8 cellular contexts compared by ENCODE assay signal in genomic region chr11:64810891-64811272, GRCh38. TPM values are rescaled to one million over a fixed set of nuclear protein-coding genes. Genes with fewer than 3 reads are reported as not detected.
DNase-seq lines count a peak whose midpoint lies in the region; ATAC-seq lines count a peak whose summit lies in the region.

No MANE protein-coding gene starts in this region.

- peaks cover 24% of the 10 kb centered on the region for H3K36me3 ChIP-seq in iPS-20b (ENCODE audit: insufficient read depth, low read depth, low read length)
- H3K36me3 ChIP-seq in stomach smooth muscle (ENCODE audit: control insufficient read depth in 2 of 2, insufficient read depth in 2 of 2, low read length in 2 of 2) = peaks cover 7 to 9% of the 10 kb centered on the region in 2 donors

- peak; percentile 54 for DNase-seq in NCI-H2107 treated with DMSO at 0.1 percent for 48 hours (lab: John Stamatoyannopoulos, UW; ENCODE audit: unreplicated experiment)
- no peak for DNase-seq in NCI-H2107 (lab: John Stamatoyannopoulos, UW)
- peak; percentile 53 for DNase-seq in activated naive CD8-positive, alpha-beta T cell treated with anti-CD3 and anti-CD28 coated beads, Interleukin-2, amount 10 ng/mL, durations not matched to agents 7 days and 5 days
- DNase-seq in NOMO-1 (lab: John Stamatoyannopoulos, UW; ENCODE audit: unreplicated experiment in 2 of 2) = no peak

- peak overlapping the region; percentile 69 to 87 (median 86) for H3K27ac Mint-ChIP-seq in IgD-negative memory B cell
- H3K27ac Mint-ChIP-seq in activated naive CD8-positive, alpha-beta T cell treated with anti-CD3 and anti-CD28 coated beads, Interleukin-2, amount 10 ng/mL, durations not matched to agents 7 days and 5 days = peak overlapping the region; percentile 90

- H3K4me1 ChIP-seq in iPS-20b (ENCODE audit: insufficient read depth, low read length) (peaks cover 6% of the 10 kb centered on the region; the same call in 1 of the 2 replicates), stomach smooth muscle (ENCODE audit: control insufficient read depth, insufficient read depth, low read length) (peaks cover 18% of the 10 kb centered on the region)

- H3K27me3 Mint-ChIP-seq in IgD-negative memory B cell = no peaks in the 10 kb centered on the region
- H3K27me3 Mint-ChIP-seq in activated naive CD8-positive, alpha-beta T cell treated with anti-CD3 and anti-CD28 coated beads, Interleukin-2, amount 10 ng/mL, durations not matched to agents 7 days and 5 days = no peaks in the 10 kb centered on the region

- no peak overlapping the region for H3K27ac ChIP-seq in iPS-20b (ENCODE audit: low read length)
- no peak overlapping the region for H3K27ac ChIP-seq in stomach smooth muscle (ENCODE audit: low read length)

- no peaks in the 10 kb centered on the region for H3K27me3 ChIP-seq in iPS-20b (ENCODE audit: insufficient read depth, low read length)
- no peaks in the 10 kb centered on the region for H3K27me3 ChIP-seq in stomach smooth muscle (ENCODE audit: control insufficient read depth in 1 of 2, insufficient read depth in 2 of 2, low read length in 2 of 2)

- H3K9me3 Mint-ChIP-seq in IgD-negative memory B cell = no peaks in the 10 kb centered on the region
- H3K9me3 Mint-ChIP-seq in activated naive CD8-positive, alpha-beta T cell treated with anti-CD3 and anti-CD28 coated beads, Interleukin-2, amount 10 ng/mL, durations not matched to agents 7 days and 5 days = no peaks in the 10 kb centered on the region

- H3K9ac ChIP-seq in iPS-20b (ENCODE audit: low read depth, low read length) = no peak overlapping the region
- no peak overlapping the region for H3K9ac ChIP-seq in stomach smooth muscle (ENCODE audit: low read length in 2 of 2)

- peak overlapping the region; percentile 93 to 98 (median 96) for H3K4me3 Mint-ChIP-seq in IgD-negative memory B cell
- peak overlapping the region; percentile 95 for H3K4me3 Mint-ChIP-seq in activated naive CD8-positive, alpha-beta T cell treated with anti-CD3 and anti-CD28 coated beads, Interleukin-2, amount 10 ng/mL, durations not matched to agents 7 days and 5 days

- H3K36me3 Mint-ChIP-seq in IgD-negative memory B cell = peaks cover 2% of the 10 kb centered on the region
- peaks cover 4% of the 10 kb centered on the region for H3K36me3 Mint-ChIP-seq in activated naive CD8-positive, alpha-beta T cell treated with anti-CD3 and anti-CD28 coated beads, Interleukin-2, amount 10 ng/mL, durations not matched to agents 7 days and 5 days

- POLR2A ChIA-PET in activated naive CD8-positive, alpha-beta T cell treated with anti-CD3 and anti-CD28 coated beads, Interleukin-2, amount 10 ng/mL, durations not matched to agents 7 days and 5 days (lab: Charles Lee) = interaction anchor here (0.5 to 1.6 kb wide), 8 partner anchors 8 to 311 kb away, joined by 3 to 8 read pairs (median 4); partner anchors contain the start of genes CDC42BPG, FAU, MRPL49 and PPP2R5B

- peak; percentile 60 for ATAC-seq in activated naive CD8-positive, alpha-beta T cell treated with anti-CD3 and anti-CD28 coated beads, Interleukin-2, amount 10 ng/mL, durations not matched to agents 7 days and 5 days (ENCODE audit: low read depth)
- no peak for ATAC-seq in HG03139 (IDR thresholded peaks at IDR 0.05; ENCODE audit: unreplicated experiment)

- H3K9me3 ChIP-seq in iPS-20b (ENCODE audit: insufficient read depth, low read depth, low read length) (no peaks in the 10 kb centered on the region), stomach smooth muscle (ENCODE audit: control insufficient read depth in 2 of 2, low read length in 2 of 2) (no peaks in the 10 kb centered on the region)

- H3K4me3 ChIP-seq in iPS-20b (ENCODE audit: low read length) (peak overlapping the region; percentile 67), stomach smooth muscle (ENCODE audit: low read length in 2 of 2) (peak overlapping the region; percentile 49 to 79)

- peaks cover 22 to 29% (median 23%) of the 10 kb centered on the region in 3 donors for H3K4me1 Mint-ChIP-seq in IgD-negative memory B cell
- H3K4me1 Mint-ChIP-seq in activated naive CD8-positive, alpha-beta T cell treated with anti-CD3 and anti-CD28 coated beads, Interleukin-2, amount 10 ng/mL, durations not matched to agents 7 days and 5 days = peaks cover 16% of the 10 kb centered on the region

RNA-seq across cellular contexts. Expression of gene MEN1, which starts 0.5 kb away (rescaled TPM):
- polyA plus RNA-seq in IgD-negative memory B cell = 36.4 TPM
- total RNA-seq in activated naive CD8-positive, alpha-beta T cell treated with anti-CD3 and anti-CD28 coated beads, Interleukin-2, amount 10 ng/mL, durations not matched to agents 7 days and 5 days = 10 to 100 TPM; 37.4 to 39.0 TPM

RNA-seq across cellular contexts. Expression of gene MAP4K2, which starts 7.9 kb away (rescaled TPM):
- polyA plus RNA-seq in IgD-negative memory B cell = 68.1 TPM
- 10 to 100 TPM; 92.0 to 96.2 TPM for total RNA-seq in activated naive CD8-positive, alpha-beta T cell treated with anti-CD3 and anti-CD28 coated beads, Interleukin-2, amount 10 ng/mL, durations not matched to agents 7 days and 5 days

RNA-seq across cellular contexts. Expression of gene SF1, which starts 32.5 kb away (rescaled TPM):
- 170 TPM for polyA plus RNA-seq in IgD-negative memory B cell
- total RNA-seq in activated naive CD8-positive, alpha-beta T cell treated with anti-CD3 and anti-CD28 coated beads, Interleukin-2, amount 10 ng/mL, durations not matched to agents 7 days and 5 days = 100 to 1,000 TPM; 519 to 524 TPM

RNA-seq across cellular contexts. Expression of gene CDC42BPG, which starts 33.6 kb away (rescaled TPM):
- 0.15 TPM for polyA plus RNA-seq in IgD-negative memory B cell
- 1 to 10 TPM; 3.4 to 3.5 TPM for total RNA-seq in activated naive CD8-positive, alpha-beta T cell treated with anti-CD3 and anti-CD28 coated beads, Interleukin-2, amount 10 ng/mL, durations not matched to agents 7 days and 5 days

RNA-seq across cellular contexts. Expression of gene PYGM, which starts 51.1 kb away (rescaled TPM):
- polyA plus RNA-seq in IgD-negative memory B cell = 2.0 TPM
- 1 to 10 TPM; 3.8 to 7.2 TPM for total RNA-seq in activated naive CD8-positive, alpha-beta T cell treated with anti-CD3 and anti-CD28 coated beads, Interleukin-2, amount 10 ng/mL, durations not matched to agents 7 days and 5 days

Comparison
In these comparisons a context has a peak if more than half of its experiments do, and no peak if none do; other contexts are left out.
1. DNase-seq: peak in NCI-H2107 treated with DMSO at 0.1 percent for 48 hours (single experiment) and activated naive CD8-positive, alpha-beta T cell treated with anti-CD3 and anti-CD28 coated beads, Interleukin-2, amount 10 ng/mL, durations not matched to agents 7 days and 5 days (single experiment); none in NCI-H2107 (single experiment) and NOMO-1 (0 of 2).